In the genomic region with DNA sequence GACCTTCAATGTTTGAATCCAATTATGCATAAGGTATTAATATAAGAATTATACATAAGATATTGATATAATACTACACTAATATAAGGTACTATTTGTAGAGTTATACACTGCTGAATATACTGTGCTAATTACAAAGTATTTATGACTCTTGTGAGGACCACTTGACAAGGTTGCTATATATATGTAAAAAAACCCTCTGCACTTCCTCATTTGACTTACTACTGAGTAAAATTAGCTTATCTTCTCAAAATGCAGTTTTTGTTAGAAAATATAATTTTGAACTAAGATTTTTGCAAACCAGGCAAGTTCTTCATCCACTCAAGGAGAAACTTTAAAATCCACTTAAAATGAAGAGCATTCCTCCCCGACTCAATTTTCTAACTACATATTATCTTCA, we compare ENCODE assay signal across 23 cellular contexts.
"Had no signal": no experiment of that assay in that cellular context is flagged by ENCODE, and none has a peak within 500 bp of the region (broad histone marks: within the 10 kb centered on the region; RNA-seq: fewer than 3 reads in every experiment).

No MANE protein-coding gene starts in this region.

- H3K27me3 Mint-ChIP-seq: dendritic cell treated with granulocyte-macrophage colony-stimulating factor and Interleukin-4, amounts not matched to agents 40 ng/mL and 50 ng/mL, for 4 days had no signal

- H3K36me3 Mint-ChIP-seq: natural killer cell had no signal

- H3K27ac Mint-ChIP-seq: dendritic cell treated with granulocyte-macrophage colony-stimulating factor and Interleukin-4, amounts not matched to agents 40 ng/mL and 50 ng/mL, for 4 days; endodermal cell; natural killer cell; stimulated activated effector memory CD8-positive, alpha-beta T cell treated with anti-CD3 and anti-CD28 coated beads, Interleukin-12 subunit alpha, Interleukin-12 subunit beta, amount 100 ng/mL, for 72 hours had no signal

- DNase-seq: effector CD8-positive, alpha-beta T cell; endodermal cell; foreskin fibroblast; gastrocnemius medialis; head of caudate nucleus; left ventricle myocardium superior; lower lobe of right lung; natural killer cell; occipital lobe; ovary; posterior cingulate gyrus; psoas muscle; right cardiac atrium; sigmoid colon; stimulated activated CD4-positive, alpha-beta T cell treated with anti-CD3 and anti-CD28 coated beads, Interleukin-2, amount 100 ng/mL, for 24 hours; stimulated activated CD4-positive, alpha-beta T cell treated with anti-CD3 and anti-CD28 coated beads, Interleukin-4, amount 100 ng/mL, for 24 hours; stimulated activated naive CD4-positive, alpha-beta T cell treated with Interleukin-2 at 50 U/mL for 16 hours; stomach; thyroid gland; trophoblast cell had no signal

- ATAC-seq: esophagus mucosa; gastrocnemius medialis; left ventricle myocardium superior; lower lobe of right lung; natural killer cell; psoas muscle; right cardiac atrium; stimulated activated effector memory CD8-positive, alpha-beta T cell treated with anti-CD3 and anti-CD28 coated beads, Interleukin-12 subunit alpha, Interleukin-12 subunit beta, amount 100 ng/mL, for 72 hours had no signal

- H3K9me3 Mint-ChIP-seq: dendritic cell treated with granulocyte-macrophage colony-stimulating factor and Interleukin-4, amounts not matched to agents 40 ng/mL and 50 ng/mL, for 4 days; endodermal cell; natural killer cell; stimulated activated effector memory CD8-positive, alpha-beta T cell treated with anti-CD3 and anti-CD28 coated beads, Interleukin-12 subunit alpha, Interleukin-12 subunit beta, amount 100 ng/mL, for 72 hours had no signal

- H3K4me3 Mint-ChIP-seq: dendritic cell treated with granulocyte-macrophage colony-stimulating factor and Interleukin-4, amounts not matched to agents 40 ng/mL and 50 ng/mL, for 4 days; endodermal cell; natural killer cell; stimulated activated effector memory CD8-positive, alpha-beta T cell treated with anti-CD3 and anti-CD28 coated beads, Interleukin-12 subunit alpha, Interleukin-12 subunit beta, amount 100 ng/mL, for 72 hours had no signal

- H3K4me1 Mint-ChIP-seq: endodermal cell; natural killer cell; stimulated activated effector memory CD8-positive, alpha-beta T cell treated with anti-CD3 and anti-CD28 coated beads, Interleukin-12 subunit alpha, Interleukin-12 subunit beta, amount 100 ng/mL, for 72 hours had no signal
